ENCODE assay signal across 22 cellular contexts in the genomic region with DNA sequence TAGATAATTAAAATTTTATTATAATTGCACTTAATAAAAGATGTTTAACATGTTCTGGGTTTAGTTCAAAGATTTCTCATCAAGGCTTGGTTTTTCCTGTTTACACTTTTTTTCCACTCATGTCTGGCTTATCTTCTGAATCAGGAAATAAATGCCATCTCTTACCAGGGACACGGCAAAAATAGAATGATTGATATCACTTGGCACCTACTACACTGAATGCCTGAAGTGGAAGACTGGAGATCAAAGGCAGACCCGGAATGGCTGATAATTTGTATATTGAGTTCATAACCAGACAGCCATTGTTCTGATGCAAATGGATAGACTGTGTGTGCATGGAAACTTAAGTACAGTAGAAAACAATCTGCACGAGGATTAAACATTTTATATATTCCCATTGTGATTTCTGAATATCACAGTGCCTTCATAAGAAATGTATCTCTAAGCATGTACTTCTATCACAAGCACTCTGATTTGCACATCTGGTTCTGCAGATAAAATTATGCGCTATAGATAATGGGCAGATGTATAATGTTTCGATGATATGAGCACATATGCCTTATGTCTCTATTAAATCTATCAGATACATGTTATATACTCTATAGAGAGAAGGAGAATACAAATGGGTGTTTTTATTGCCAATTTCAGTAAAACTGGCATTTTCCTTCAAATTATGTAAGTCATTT.
DNase-seq lines count a peak whose midpoint lies in the region; ATAC-seq, FAIRE-seq and TF ChIP-seq lines count a peak whose summit lies in the region.
"Had no signal": no experiment of that assay in that cellular context is flagged by ENCODE, and none has a peak within 500 bp of the region (broad histone marks: within the 10 kb centered on the region; RNA-seq: fewer than 3 reads in every experiment).

No MANE protein-coding gene starts in this region.

- in situ Hi-C loops in GM13976 (cut with MboI; ENCODE audit: low sequenced_read_pairs, unreplicated experiment) = no loop called here

- DNase-seq in DMS153 (lab: John Stamatoyannopoulos, UW) (peak; percentile 31), DMS153 treated with DMSO at 0.1 percent for 48 hours (lab: John Stamatoyannopoulos, UW; ENCODE audit: unreplicated experiment) (no peak), NCI-H1105 treated with DMSO at 0.1 percent for 48 hours (lab: John Stamatoyannopoulos, UW) (peak; percentile 48), astrocyte of the hippocampus (ENCODE audit: low read depth, low spot score) (peak; percentile 29), urothelium cell line (ENCODE audit: low spot score) (peak; percentile 6), GM13976 (ENCODE audit: low spot score) (no peak), NCI-H2107 treated with DMSO at 0.1 percent for 48 hours (lab: John Stamatoyannopoulos, UW; ENCODE audit: unreplicated experiment) (no peak)
- DNase-seq: AML-193; Calu3; CD8-positive, alpha-beta memory T cell; DMS53; GDM1; KBM-7; NCI-H1417 treated with DMSO at 0.1 percent for 48 hours; NCI-H187; NCI-H2107; NCI-H226; NCI-H510A treated with DMSO at 0.1 percent for 48 hours; NCI-H82 had no signal

- FAIRE-seq in urothelium cell line (lab: Jason Lieb, UNC) = no peak
- FAIRE-seq: GM19239 had no signal

- no peak for ATAC-seq in HG03280 (IDR thresholded peaks at IDR 0.05; ENCODE audit: unreplicated experiment)
- ATAC-seq: Panc1 had no signal

- no peak for TF ChIP-seq CTCF in GM13976 (IDR thresholded peaks at IDR 0.05; ENCODE audit: borderline replicate concordance, control extremely low read depth, extremely low read depth, insufficient read depth, missing control alignments)

Comparison
In these comparisons a context has a peak if more than half of its experiments do, and no peak if none do; other contexts are left out.
1. DNase-seq: peak in DMS153 (single experiment), NCI-H1105 treated with DMSO at 0.1 percent for 48 hours (single experiment), astrocyte of the hippocampus (single experiment) and urothelium cell line (single experiment); none in DMS153 treated with DMSO at 0.1 percent for 48 hours (single experiment), GM13976 (single experiment) and NCI-H2107 treated with DMSO at 0.1 percent for 48 hours (single experiment).